8 cellular contexts compared by ENCODE assay signal in the genomic region with DNA sequence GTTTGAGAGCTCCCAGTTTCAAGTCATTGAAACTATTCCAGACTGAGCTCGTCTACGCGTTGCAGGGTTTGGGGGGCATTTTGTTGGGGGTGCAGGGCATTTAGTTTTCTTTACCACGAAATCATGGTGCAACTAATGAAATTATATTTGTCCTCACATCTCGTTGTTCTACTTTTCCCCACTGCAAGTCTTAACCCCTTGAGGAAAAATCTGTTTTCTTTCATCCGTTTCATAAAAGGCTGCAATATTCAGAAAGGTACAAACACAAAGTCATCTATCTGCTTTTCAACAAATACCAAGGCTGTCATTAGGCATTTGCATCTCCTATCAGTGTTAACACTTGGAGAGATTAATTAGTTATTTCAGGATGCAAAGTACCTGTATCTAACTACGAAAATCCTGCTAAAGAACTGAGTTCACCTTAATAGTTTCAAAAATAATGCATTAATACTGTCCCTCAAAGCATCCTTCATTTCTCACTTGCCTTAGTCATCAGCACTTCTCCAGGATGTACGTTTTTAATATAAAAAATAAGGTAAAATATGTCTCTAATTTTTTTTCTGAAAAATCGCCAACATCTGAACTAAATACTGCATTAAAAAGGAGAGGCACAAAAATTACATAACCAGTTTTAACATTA. TPM values are rescaled to one million over a fixed set of nuclear protein-coding genes. Genes with fewer than 3 reads are reported as not detected.
DNase-seq lines count a peak whose midpoint lies in the region; ATAC-seq and TF ChIP-seq lines count a peak whose summit lies in the region.

No MANE protein-coding gene starts in this region.

- H3K9ac ChIP-seq in parathyroid adenoma = peak overlapping the region; percentile 84

- no peaks in the 10 kb centered on the region for H3K9me3 ChIP-seq in parathyroid adenoma (ENCODE audit: control insufficient read depth, low read length)

- peaks cover 15% of the 10 kb centered on the region for H3K36me3 ChIP-seq in parathyroid adenoma (ENCODE audit: control insufficient read depth, insufficient read depth, low read length)

- peak overlapping the region; percentile 90 for H3K4me3 ChIP-seq in epithelial cell of proximal tubule (ENCODE audit: low read depth, low read length)
- H3K4me3 ChIP-seq in parathyroid adenoma (ENCODE audit: low read depth, low read length) = peak overlapping the region; percentile 100

- H3K4me2 ChIP-seq in parathyroid adenoma (ENCODE audit: low read length) = peak overlapping the region; percentile 99

- H2AFZ ChIP-seq in parathyroid adenoma = no peak overlapping the region

- DNase-seq in epithelial cell of proximal tubule (ENCODE audit: low read depth) = no peak
- DNase-seq in KG1 (lab: John Stamatoyannopoulos, UW) = no peak
- DNase-seq in RPMI8226 = no peak
- DNase-seq in NOMO-1 treated with DMSO at 0.1 percent for 48 hours (lab: John Stamatoyannopoulos, UW; ENCODE audit: unreplicated experiment) = no peak

- H3K79me2 ChIP-seq in parathyroid adenoma = peaks cover 20% of the 10 kb centered on the region

- peak; percentile 66 for TF ChIP-seq POLR2A in GM10847 (IDR thresholded peaks at IDR 0.05; ENCODE audit: extremely low read depth, insufficient read length)

- ATAC-seq in HG03565 (IDR thresholded peaks at IDR 0.05; ENCODE audit: unreplicated experiment) = no peak

- H3K4me1 ChIP-seq in parathyroid adenoma = peaks cover 11% of the 10 kb centered on the region

- TF ChIP-seq CTCF in epithelial cell of proximal tubule (conservative IDR thresholded peaks at IDR 0.05; ENCODE audit: low read depth, low read length) (no peak), parathyroid adenoma (IDR thresholded peaks at IDR 0.05) (no peak)

- peak overlapping the region; percentile 99 for H3K27ac ChIP-seq in parathyroid adenoma

- no peaks in the 10 kb centered on the region for H3K27me3 ChIP-seq in parathyroid adenoma (ENCODE audit: control insufficient read depth, insufficient read depth, low read length)

TF ChIP-seq in PFSK-1, 5 proteins besides CTCF, POLR2A, EP300 and RAD21:
- TF ChIP-seq, protein P1, sequence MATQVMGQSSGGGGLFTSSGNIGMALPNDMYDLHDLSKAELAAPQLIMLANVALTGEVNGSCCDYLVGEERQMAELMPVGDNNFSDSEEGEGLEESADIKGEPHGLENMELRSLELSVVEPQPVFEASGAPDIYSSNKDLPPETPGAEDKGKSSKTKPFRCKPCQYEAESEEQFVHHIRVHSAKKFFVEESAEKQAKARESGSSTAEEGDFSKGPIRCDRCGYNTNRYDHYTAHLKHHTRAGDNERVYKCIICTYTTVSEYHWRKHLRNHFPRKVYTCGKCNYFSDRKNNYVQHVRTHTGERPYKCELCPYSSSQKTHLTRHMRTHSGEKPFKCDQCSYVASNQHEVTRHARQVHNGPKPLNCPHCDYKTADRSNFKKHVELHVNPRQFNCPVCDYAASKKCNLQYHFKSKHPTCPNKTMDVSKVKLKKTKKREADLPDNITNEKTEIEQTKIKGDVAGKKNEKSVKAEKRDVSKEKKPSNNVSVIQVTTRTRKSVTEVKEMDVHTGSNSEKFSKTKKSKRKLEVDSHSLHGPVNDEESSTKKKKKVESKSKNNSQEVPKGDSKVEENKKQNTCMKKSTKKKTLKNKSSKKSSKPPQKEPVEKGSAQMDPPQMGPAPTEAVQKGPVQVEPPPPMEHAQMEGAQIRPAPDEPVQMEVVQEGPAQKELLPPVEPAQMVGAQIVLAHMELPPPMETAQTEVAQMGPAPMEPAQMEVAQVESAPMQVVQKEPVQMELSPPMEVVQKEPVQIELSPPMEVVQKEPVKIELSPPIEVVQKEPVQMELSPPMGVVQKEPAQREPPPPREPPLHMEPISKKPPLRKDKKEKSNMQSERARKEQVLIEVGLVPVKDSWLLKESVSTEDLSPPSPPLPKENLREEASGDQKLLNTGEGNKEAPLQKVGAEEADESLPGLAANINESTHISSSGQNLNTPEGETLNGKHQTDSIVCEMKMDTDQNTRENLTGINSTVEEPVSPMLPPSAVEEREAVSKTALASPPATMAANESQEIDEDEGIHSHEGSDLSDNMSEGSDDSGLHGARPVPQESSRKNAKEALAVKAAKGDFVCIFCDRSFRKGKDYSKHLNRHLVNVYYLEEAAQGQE (IDR thresholded peaks at IDR 0.05; ENCODE audit: insufficient read depth in 1 of 2, low read depth in 2 of 2, low read length in 2 of 2) = no peak
- peak; percentile 95 for TF ChIP-seq POLR2AphosphoS5 (IDR thresholded peaks at IDR 0.05; ENCODE audit: low read depth, low read length)
- TF ChIP-seq FOXP2 (optimal IDR thresholded peaks at IDR 0.05; ENCODE audit: borderline replicate concordance, extremely low read depth, extremely low read length, insufficient read depth) = no peak
- TF ChIP-seq SIN3A (IDR thresholded peaks at IDR 0.05; ENCODE audit: borderline replicate concordance, insufficient read depth, low read length) = no peak
- TF ChIP-seq TAF1 (IDR thresholded peaks at IDR 0.05; ENCODE audit: borderline replicate concordance, insufficient read depth, low read length) = peak; percentile 43; the same call in 1 of the 2 replicates

RNA-seq across cellular contexts. Expression of a gene that starts 1.9 kb away (rescaled TPM):
- 8.9 TPM for polyA plus RNA-seq in PFSK-1 (2012; ENCODE audit: insufficient read length, low read depth)
- total RNA-seq in epithelial cell of proximal tubule = 21.5 and 34.2 TPM in 2 replicates
